In the genomic region with DNA sequence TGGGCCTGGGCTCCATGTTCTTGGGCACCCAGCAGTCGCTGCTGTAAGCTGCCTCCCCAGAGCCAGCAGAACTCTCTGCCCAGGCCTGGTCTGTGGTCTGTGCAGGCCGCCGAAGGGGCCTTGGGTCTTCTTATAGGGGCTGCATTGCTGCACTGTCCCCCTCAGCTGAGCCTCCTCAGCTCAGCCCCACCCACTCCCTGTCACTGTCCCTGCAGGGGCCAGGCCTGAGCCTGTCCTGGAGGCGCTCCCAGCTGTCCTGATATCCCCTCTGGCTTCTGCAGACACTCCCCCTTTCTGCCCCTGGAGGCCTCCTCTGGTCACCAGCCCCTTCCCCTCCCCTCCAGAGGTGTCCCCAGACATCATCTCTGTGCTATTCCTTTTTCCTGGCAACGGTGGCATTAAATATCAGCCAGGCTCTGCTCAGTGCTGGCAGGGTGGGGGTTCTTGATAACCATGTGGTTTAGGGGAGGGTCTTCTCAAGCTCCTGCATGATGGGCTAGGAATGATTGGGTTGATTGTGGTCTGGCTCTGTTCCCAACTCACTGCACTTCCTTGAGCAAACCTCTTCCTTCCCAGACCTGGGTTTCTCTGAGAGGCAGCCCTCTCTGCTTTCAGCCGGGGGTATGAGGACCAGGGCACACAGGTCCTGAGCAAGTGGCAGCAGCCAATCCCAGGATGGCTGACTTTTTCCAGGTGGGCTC, we compare ENCODE assay signal across 13 cellular contexts. TPM values are rescaled to one million over a fixed set of nuclear protein-coding genes. Genes with fewer than 3 reads are reported as not detected.
DNase-seq lines count a peak whose midpoint lies in the region; ATAC-seq and TF ChIP-seq lines count a peak whose summit lies in the region.
"Had no signal": no experiment of that assay in that cellular context is flagged by ENCODE, and none has a peak within 500 bp of the region (broad histone marks: within the 10 kb centered on the region; RNA-seq: fewer than 3 reads in every experiment).

No MANE protein-coding gene starts in this region.

- H4K20me1 ChIP-seq in PC-9 (ENCODE audit: insufficient read depth) = no peaks in the 10 kb centered on the region

- TF ChIP-seq CTCF in PC-9 (conservative IDR thresholded peaks at IDR 0.05) = no peak

- DNase-seq in DMS 273 (lab: John Stamatoyannopoulos, UW; ENCODE audit: unreplicated experiment) (peak; percentile 99), DMS 273 treated with DMSO at 0.1 percent for 48 hours (lab: John Stamatoyannopoulos, UW) (no peak), PC-9 (peak in 1 of 2 experiments; percentile 72), Right ventricle myocardium inferior (ENCODE audit: missing footprints) (no peak), sciatic nerve (ENCODE audit: low spot score) (peak; percentile 34), substantia nigra (lab: John Stamatoyannopoulos, UW) (no peak)
- DNase-seq in activated naive CD4-positive, alpha-beta T cell treated with anti-CD3 and anti-CD28 coated beads, Interleukin-2, amount 10 ng/mL, durations not matched to agents 7 days and 5 days = no peak
- DNase-seq: effector memory CD4-positive, alpha-beta T cell; NCI-H187 treated with DMSO at 0.1 percent for 48 hours had no signal

- no peak overlapping the region for H2AFZ ChIP-seq in PC-9

- H3K27ac Mint-ChIP-seq in activated naive CD4-positive, alpha-beta T cell treated with anti-CD3 and anti-CD28 coated beads, Interleukin-2, amount 10 ng/mL, durations not matched to agents 7 days and 5 days = no peak overlapping the region

- no peak overlapping the region for H3K4me3 Mint-ChIP-seq in activated naive CD4-positive, alpha-beta T cell treated with anti-CD3 and anti-CD28 coated beads, Interleukin-2, amount 10 ng/mL, durations not matched to agents 7 days and 5 days

- H3K79me2 ChIP-seq in PC-9 (ENCODE audit: low read depth) = no peaks in the 10 kb centered on the region

- no peaks in the 10 kb centered on the region for H3K9me2 ChIP-seq in PC-9 (ENCODE audit: insufficient read depth)

- no peaks in the 10 kb centered on the region for H3K4me1 Mint-ChIP-seq in activated naive CD4-positive, alpha-beta T cell treated with anti-CD3 and anti-CD28 coated beads, Interleukin-2, amount 10 ng/mL, durations not matched to agents 7 days and 5 days

- H3K9me3 ChIP-seq in PC-9 (ENCODE audit: insufficient read depth, low read depth) = no peaks in the 10 kb centered on the region
- H3K9me3 ChIP-seq: pancreas had no signal

- peaks cover 39% of the 10 kb centered on the region for H3F3A ChIP-seq in PC-9 (ENCODE audit: insufficient read depth, low read depth)

- H3K4me1 ChIP-seq in PC-9 (replicated peaks; ENCODE audit: insufficient read depth) = peaks cover 68% of the 10 kb centered on the region

- peak overlapping the region; percentile 48 for H3K4me2 ChIP-seq in PC-9

- no TSS peak for BruUV-seq in PC-9 (replicated peaks; lab: Mats Ljungman, UMichigan)

- ATAC-seq in Right ventricle myocardium inferior = peak; percentile 40
- no peak for ATAC-seq in sciatic nerve
- ATAC-seq in HG02759 (IDR thresholded peaks at IDR 0.05; ENCODE audit: unreplicated experiment) = no peak
- ATAC-seq: pancreas had no signal

- H3K27me3 Mint-ChIP-seq in activated naive CD4-positive, alpha-beta T cell treated with anti-CD3 and anti-CD28 coated beads, Interleukin-2, amount 10 ng/mL, durations not matched to agents 7 days and 5 days = peaks cover 55% of the 10 kb centered on the region

- no peaks in the 10 kb centered on the region for H3K36me3 Mint-ChIP-seq in activated naive CD4-positive, alpha-beta T cell treated with anti-CD3 and anti-CD28 coated beads, Interleukin-2, amount 10 ng/mL, durations not matched to agents 7 days and 5 days

- intact Hi-C loops in PC-9 (cut with micrococcal nuclease; ENCODE audit: unreplicated experiment) = loop anchor here (10.0 kb wide), 1 partner anchor 157 kb away; no protein-coding TSS in a partner anchor
- intact Hi-C loops in Right ventricle myocardium inferior (cut with DNase I) = no loop called here
- intact Hi-C loops in sciatic nerve (cut with DNase I) = no loop called here

- H3K27ac ChIP-seq in PC-9 (no peak overlapping the region), substantia nigra (ENCODE audit: low read depth, low read length, poor library complexity, severe bottlenecking) (no peak overlapping the region)
- H3K27ac ChIP-seq: 22Rv1, pancreas had no signal

- no peaks in the 10 kb centered on the region for H3K36me3 ChIP-seq in PC-9 (ENCODE audit: low read depth)
- H3K36me3 ChIP-seq: pancreas had no signal

- no peak overlapping the region for H3K4me3 ChIP-seq in PC-9
- H3K4me3 ChIP-seq: pancreas had no signal

- POLR2A ChIA-PET in PC-9 (lab: Charles Lee; ENCODE audit: unreplicated experiment) = interaction anchor here (0.7 kb wide), 1 partner anchor 30 kb away, joined by 3 read pairs; no protein-coding TSS in a partner anchor

- CTCF ChIA-PET in PC-9 (lab: Charles Lee) = interaction anchor here (0.6 to 1.1 kb wide), 2 partner anchors 35 kb away, joined by 3 to 4 read pairs; no protein-coding TSS in a partner anchor
- CTCF ChIA-PET in activated naive CD4-positive, alpha-beta T cell treated with anti-CD3 and anti-CD28 coated beads, Interleukin-2, amount 10 ng/mL, durations not matched to agents 7 days and 5 days (lab: Charles Lee) = no interaction called here

- H3K9me3 Mint-ChIP-seq in activated naive CD4-positive, alpha-beta T cell treated with anti-CD3 and anti-CD28 coated beads, Interleukin-2, amount 10 ng/mL, durations not matched to agents 7 days and 5 days = no peaks in the 10 kb centered on the region

- peaks cover 5% of the 10 kb centered on the region; the same call in 1 of the 2 replicates for H3K27me3 ChIP-seq in PC-9 (ENCODE audit: insufficient read depth, low read depth)
- H3K27me3 ChIP-seq: pancreas had no signal

RNA-seq across cellular contexts. Expression of gene FOXO6, which starts 3.6 kb away (rescaled TPM):
- total RNA-seq in PC-9 (2021) (9.0 and 17.5 TPM in 2 replicates), Right ventricle myocardium inferior (4.5 TPM), sciatic nerve (1.7 TPM)
- total RNA-seq: T-helper 1 cell treated with Interleukin-12 subunit alpha and Interleukin-12 subunit beta and Interleukin-4 antibody, amounts not matched to agents 30 ng/mL and 1 ng/mL, for 36 hours had no signal

Comparison
In these comparisons a context has a peak if more than half of its experiments do, and no peak if none do; other contexts are left out.
1. DNase-seq: peak in DMS 273 (single experiment) and sciatic nerve (single experiment); none in DMS 273 treated with DMSO at 0.1 percent for 48 hours (single experiment), Right ventricle myocardium inferior (single experiment), activated naive CD4-positive, alpha-beta T cell treated with anti-CD3 and anti-CD28 coated beads, Interleukin-2, amount 10 ng/mL, durations not matched to agents 7 days and 5 days (single experiment) and substantia nigra (0 of 49).